25 cellular contexts compared by ENCODE assay signal in the genomic region with DNA sequence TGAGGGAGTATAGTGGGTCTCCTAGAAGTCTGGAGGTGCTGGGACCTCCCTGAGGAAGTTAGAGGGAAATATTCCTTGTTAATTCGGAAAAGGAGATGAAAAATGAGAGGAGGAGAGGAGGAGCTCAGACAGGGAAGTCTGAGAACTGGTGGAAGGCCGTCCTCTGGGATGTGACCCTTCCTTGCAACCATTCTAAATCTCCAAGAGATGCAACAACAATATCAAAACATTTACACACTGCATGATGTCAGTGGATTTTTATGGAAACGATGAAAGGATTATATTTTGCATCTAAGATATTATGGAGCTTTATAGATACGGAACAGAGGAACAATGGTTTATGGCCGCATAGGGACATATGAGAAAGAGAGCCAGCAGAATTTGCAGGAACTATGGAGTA. TPM values are rescaled to one million over a fixed set of nuclear protein-coding genes. Genes with fewer than 3 reads are reported as not detected.
"Had no signal": no experiment of that assay in that cellular context is flagged by ENCODE, and none has a peak within 500 bp of the region (broad histone marks: within the 10 kb centered on the region; RNA-seq: fewer than 3 reads in every experiment).

No MANE protein-coding gene starts in this region.

- H3K4me3 ChIP-seq: ascending aorta, cardiac muscle cell, colonic mucosa, gastrocnemius medialis, prostate gland, sigmoid colon, thoracic aorta, upper lobe of left lung, vagina had no signal

- DNase-seq: activated CD4-positive, alpha-beta T cell treated with anti-CD3 and anti-CD28 coated beads for 4 hours; activated CD4-positive, alpha-beta T cell treated with anti-CD3 and anti-CD28 coated beads, Interleukin-2, amount 50 U/mL, for 4 hours; activated CD4-positive, CD25-positive, alpha-beta regulatory T cell; activated naive CD4-positive, alpha-beta T cell treated with anti-CD3 and anti-CD28 coated beads for 36 hours; activated naive CD8-positive, alpha-beta T cell treated with anti-CD3 and anti-CD28 coated beads for 36 hours; activated T-cell treated with anti-CD3 and anti-CD28 coated beads for 4 hours; activated T-cell treated with anti-CD3 and anti-CD28 coated beads, Interleukin-2, amount 50 U/mL, for 72 hours; cerebellar nuclear complex; colonic mucosa; effector CD8-positive, alpha-beta T cell; gastrocnemius medialis; glutamatergic neuron; natural killer cell; retina; sigmoid colon; small intestine; stimulated activated CD4-positive, alpha-beta T cell treated with anti-CD3 and anti-CD28 coated beads, Interleukin-4, amount 100 ng/mL, for 24 hours; T-helper 1 cell; upper lobe of left lung had no signal

- H3K27ac ChIP-seq: ascending aorta, cardiac muscle cell, colonic mucosa, prostate gland, sigmoid colon, thoracic aorta, upper lobe of left lung, vagina had no signal

- H3K36me3 ChIP-seq: ascending aorta, cardiac muscle cell, colonic mucosa, gastrocnemius medialis, prostate gland, sigmoid colon, thoracic aorta, upper lobe of left lung, vagina had no signal

- H3K9me3 ChIP-seq: ascending aorta, colonic mucosa, gastrocnemius medialis, prostate gland, sigmoid colon, thoracic aorta, upper lobe of left lung, vagina had no signal

- ATAC-seq: activated T-cell treated with anti-CD3 and anti-CD28 coated beads, Interleukin-2, amount 50 U/mL, for 72 hours; gastrocnemius medialis; natural killer cell; stimulated activated effector memory CD8-positive, alpha-beta T cell treated with anti-CD3 and anti-CD28 coated beads, Interleukin-12 subunit alpha, Interleukin-12 subunit beta, amount 100 ng/mL, for 72 hours had no signal

- H3K27me3 ChIP-seq: ascending aorta, cardiac muscle cell, colonic mucosa, gastrocnemius medialis, sigmoid colon, upper lobe of left lung, vagina had no signal

- H3K4me1 ChIP-seq: ascending aorta, colonic mucosa, gastrocnemius medialis, prostate gland, upper lobe of left lung, vagina had no signal

RNA-seq across cellular contexts. Expression of a gene that starts 49.8 kb away (rescaled TPM):
- total RNA-seq: activated naive CD4-positive, alpha-beta T cell treated with anti-CD3 and anti-CD28 coated beads for 36 hours had no signal
